20 cellular contexts compared by ENCODE assay signal in genomic region chr18:67194886-67195285, GRCh38.
DNase-seq lines count a peak whose midpoint lies in the region; ATAC-seq and TF ChIP-seq lines count a peak whose summit lies in the region.
"Had no signal": no experiment of that assay in that cellular context is flagged by ENCODE, and none has a peak within 500 bp of the region (broad histone marks: within the 10 kb centered on the region; RNA-seq: fewer than 3 reads in every experiment).

No MANE protein-coding gene starts in this region.

- no peaks in the 10 kb centered on the region for H3K79me2 ChIP-seq in osteoblast (ENCODE audit: insufficient read depth, low read length)

- no peak overlapping the region for H3K27ac Mint-ChIP-seq in endodermal cell
- H3K27ac Mint-ChIP-seq: HFFc6 had no signal

- no peaks in the 10 kb centered on the region for H3K27me3 ChIP-seq in endodermal cell (ENCODE audit: control insufficient read depth, insufficient read depth, low read length, poor library complexity, severe bottlenecking)
- peaks cover 10% of the 10 kb centered on the region for H3K27me3 ChIP-seq in osteoblast (ENCODE audit: insufficient read depth, low read length)
- H3K27me3 ChIP-seq: MG63, Peyer's patch had no signal

- H3K27ac ChIP-seq in endodermal cell (ENCODE audit: low read depth, low read length) = no peak overlapping the region
- H3K27ac ChIP-seq in osteoblast (ENCODE audit: low read depth, low read length) = no peak overlapping the region
- H3K27ac ChIP-seq: Peyer's patch had no signal

- H4K20me1 ChIP-seq in osteoblast (ENCODE audit: insufficient read depth, low read length) = no peaks in the 10 kb centered on the region

- TF ChIP-seq CTCF in endodermal cell (conservative IDR thresholded peaks at IDR 0.05) (peak; percentile 45), osteoblast (IDR thresholded peaks at IDR 0.05; ENCODE audit: extremely low read depth, low read depth, low read length) (no peak)

- ATAC-seq in HG03280 (IDR thresholded peaks at IDR 0.05; ENCODE audit: unreplicated experiment) (no peak), HG03354 (IDR thresholded peaks at IDR 0.05; ENCODE audit: poor library complexity, severe bottlenecking, unreplicated experiment) (no peak)
- ATAC-seq: HepG2 had no signal

- no peaks in the 10 kb centered on the region for H3K36me3 ChIP-seq in endodermal cell (ENCODE audit: control insufficient read depth, insufficient read depth, low read length)
- H3K36me3 ChIP-seq in osteoblast (ENCODE audit: insufficient read depth, low read length) = no peaks in the 10 kb centered on the region
- H3K36me3 ChIP-seq: MG63, Peyer's patch had no signal

- no peaks in the 10 kb centered on the region for H3K36me3 Mint-ChIP-seq in endodermal cell (ENCODE audit: low read depth)

- 63 to 80% methylated on average over 1 to 4 of the region's 5 CpGs for WGBS in endodermal cell (ENCODE audit: insufficient coverage in 1 of 2, insufficient read length in 1 of 2), 2 experiments

- H3K9ac ChIP-seq in endodermal cell (ENCODE audit: extremely low read depth, low read length, poor library complexity, severe bottlenecking) = no peak overlapping the region

- no peaks in the 10 kb centered on the region for H3K27me3 Mint-ChIP-seq in endodermal cell (ENCODE audit: insufficient read depth)

- no peak overlapping the region for H3K4me2 ChIP-seq in osteoblast (ENCODE audit: insufficient read depth, low read length)

- H3K9me3 ChIP-seq in endodermal cell (ENCODE audit: control insufficient read depth, low read length) = no peaks in the 10 kb centered on the region
- no peaks in the 10 kb centered on the region for H3K9me3 ChIP-seq in osteoblast (ENCODE audit: low read depth, low read length)
- H3K9me3 ChIP-seq: Caco-2, MG63, Peyer's patch had no signal

- no peaks in the 10 kb centered on the region for H3K9me3 Mint-ChIP-seq in endodermal cell
- H3K9me3 Mint-ChIP-seq: HFFc6 had no signal

- H3K4me1 ChIP-seq in endodermal cell (ENCODE audit: control insufficient read depth, insufficient read depth, low read length) = no peaks in the 10 kb centered on the region
- no peaks in the 10 kb centered on the region for H3K4me1 ChIP-seq in osteoblast (ENCODE audit: insufficient read depth, low read length)
- H3K4me1 ChIP-seq: Caco-2, Peyer's patch had no signal

- DNase-seq in NCI-H82 (lab: John Stamatoyannopoulos, UW) = peak; percentile 8
- DNase-seq in NCI-H82 treated with DMSO at 0.1 percent for 48 hours (lab: John Stamatoyannopoulos, UW; ENCODE audit: unreplicated experiment) = no peak
- DNase-seq in NCI-H748 treated with DMSO at 0.1 percent for 48 hours (lab: John Stamatoyannopoulos, UW) = peak; percentile 68
- peak; percentile 63 for DNase-seq in endodermal cell
- DNase-seq in osteoblast (ENCODE audit: insufficient read length, low spot score, missing footprints) = no peak
- no peak for DNase-seq in NCI-H128 (lab: John Stamatoyannopoulos, UW; ENCODE audit: unreplicated experiment)
- DNase-seq: DMS79 treated with DMSO at 0.1 percent for 48 hours, GDM1, GOT3, HFFc6, MG63, NCI-H1417 treated with DMSO at 0.1 percent for 48 hours, NCI-H2029, NCI-H526, Peyer's patch, SHP77 treated with DMSO at 0.1 percent for 48 hours had no signal

- no peak overlapping the region for H3K4me3 ChIP-seq in endodermal cell (ENCODE audit: low read length)
- no peak overlapping the region for H3K4me3 ChIP-seq in osteoblast (ENCODE audit: insufficient read depth, low read length)
- H3K4me3 ChIP-seq: MG63, Peyer's patch had no signal

- no peak overlapping the region for H3K4me3 Mint-ChIP-seq in endodermal cell
- H3K4me3 Mint-ChIP-seq: HFFc6 had no signal

- H2AFZ ChIP-seq in osteoblast (ENCODE audit: low read length) = peak overlapping the region; percentile 17

- no peaks in the 10 kb centered on the region for H3K4me1 Mint-ChIP-seq in endodermal cell

Comparison
In these comparisons a context has a peak if more than half of its experiments do, and no peak if none do; other contexts are left out.
1. DNase-seq: peak in NCI-H82 (single experiment), NCI-H748 treated with DMSO at 0.1 percent for 48 hours (single experiment) and endodermal cell (single experiment); none in NCI-H82 treated with DMSO at 0.1 percent for 48 hours (single experiment), osteoblast (single experiment) and NCI-H128 (single experiment).